ENCODE assay signal across 7 cellular contexts in the genomic region with DNA sequence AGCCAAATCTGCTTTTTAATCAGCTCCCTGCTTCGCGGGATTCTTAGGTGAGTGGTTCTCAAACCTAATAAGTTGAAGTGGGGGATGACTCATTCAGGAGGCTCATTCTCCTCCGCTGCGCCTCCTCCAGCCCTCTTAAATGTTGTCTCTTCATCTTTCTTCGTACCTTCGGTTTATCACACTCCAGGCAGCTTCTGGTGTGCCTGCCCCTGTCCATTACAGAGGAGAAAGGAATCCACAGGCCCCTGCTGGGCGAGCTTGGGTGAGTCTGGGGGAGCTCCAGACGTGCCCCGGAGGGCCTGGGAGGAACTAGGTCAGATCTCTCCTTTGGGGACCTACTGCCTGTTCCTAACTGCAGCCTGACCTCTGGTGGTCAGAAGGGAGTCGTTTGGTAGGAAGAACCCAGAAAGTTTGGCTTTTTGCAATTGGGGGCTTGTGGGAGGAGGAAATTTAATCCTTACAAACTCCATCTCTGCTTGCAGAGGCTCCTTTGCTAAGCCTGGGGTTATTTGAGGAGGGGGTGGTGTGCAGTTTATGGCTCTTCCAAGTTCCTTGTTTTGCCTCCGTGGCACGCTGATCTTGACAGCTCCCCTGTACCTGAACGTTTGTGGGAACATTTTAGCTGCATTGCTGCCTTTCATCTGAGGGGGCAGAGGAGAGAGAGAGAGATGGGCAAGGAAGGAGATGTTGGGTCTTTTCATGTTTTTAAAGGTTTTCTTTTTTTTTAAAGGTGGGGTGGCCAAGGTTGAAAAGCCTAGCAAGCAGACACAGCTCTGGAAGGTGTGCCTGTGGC.
DNase-seq lines count a peak whose midpoint lies in the region; ATAC-seq lines count a peak whose summit lies in the region.

No MANE protein-coding gene starts in this region.

- intact Hi-C loops in left ventricle myocardium superior (cut with micrococcal nuclease) = loop anchor here (5.0 to 10.0 kb wide), 2 partner anchors 124 to 821 kb away; a partner anchor contains a TSS

- DNase-seq in ELF-1 (ENCODE audit: low read depth, low spot score) = peak; percentile 93
- peak; percentile 70 for DNase-seq in HPDE6-E6E7 (ENCODE audit: extremely low spot score)
- peak; percentile 14 for DNase-seq in OCI-M2 (lab: John Stamatoyannopoulos, UW; ENCODE audit: unreplicated experiment)
- DNase-seq in amniotic stem cell (lab: John Stamatoyannopoulos, UW) = peak; percentile 45
- DNase-seq in left ventricle myocardium superior = peak; percentile 47
- peak; percentile 29 for DNase-seq in pulmonary artery endothelial cell (ENCODE audit: low read depth, low spot score)
- DNase-seq in NCI-H2196 (lab: John Stamatoyannopoulos, UW; ENCODE audit: unreplicated experiment) = no peak

- ATAC-seq in left ventricle myocardium superior = peak; percentile 82
